In the genomic region with DNA sequence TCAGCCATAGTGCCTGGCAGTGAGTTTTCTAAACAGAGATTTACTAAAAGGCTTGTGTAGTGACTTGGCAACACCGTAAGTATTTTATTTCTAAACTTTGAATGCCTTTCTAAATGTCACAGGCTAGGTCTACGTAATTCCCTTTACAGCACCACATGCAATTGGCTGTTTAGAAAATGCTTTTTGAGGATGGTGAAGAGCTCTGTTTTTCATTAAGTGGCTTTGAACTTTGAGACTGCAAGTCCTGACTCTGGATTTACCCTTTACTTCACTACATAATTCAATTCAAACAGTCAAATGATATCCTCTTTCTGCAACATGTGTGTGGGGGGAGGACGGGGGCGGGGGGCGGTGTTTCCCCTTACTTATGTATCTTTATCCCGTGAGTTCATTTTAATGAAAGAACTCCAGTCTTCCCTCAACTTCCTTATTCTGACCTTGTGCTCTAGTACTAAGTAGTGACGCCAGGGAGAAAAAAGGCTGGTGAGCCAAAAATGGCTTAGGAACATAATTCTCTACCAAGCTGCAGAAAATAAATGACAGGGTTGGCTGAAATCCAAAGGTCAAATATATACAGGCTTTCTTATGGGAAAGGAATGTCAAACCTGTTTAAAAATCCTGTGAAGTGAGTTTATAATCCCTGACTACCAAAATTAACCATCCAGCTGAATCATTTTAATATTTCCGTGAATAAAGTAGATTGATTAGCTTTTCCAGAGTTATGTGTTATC, we compare ENCODE assay signal across 11 cellular contexts.
DNase-seq lines count a peak whose midpoint lies in the region; ATAC-seq and TF ChIP-seq lines count a peak whose summit lies in the region.
"Had no signal": no experiment of that assay in that cellular context is flagged by ENCODE, and none has a peak within 500 bp of the region (broad histone marks: within the 10 kb centered on the region; RNA-seq: fewer than 3 reads in every experiment).

No MANE protein-coding gene starts in this region.

- H3K4me3 ChIP-seq in cardiac muscle cell (no peak overlapping the region), right atrium auricular region (no peak overlapping the region), transverse colon (no peak overlapping the region)

- no peak for ATAC-seq in HG03039 (IDR thresholded peaks at IDR 0.05; ENCODE audit: unreplicated experiment)
- ATAC-seq: WTC11 had no signal

- 36 to 43% methylated on average over 8 of the region's 8 CpGs for WGBS in transverse colon (ENCODE audit: low coverage in 1 of 2), 2 donors

- no peaks in the 10 kb centered on the region for H3K9me3 ChIP-seq in cardiac muscle cell (ENCODE audit: low read depth)
- H3K9me3 ChIP-seq in right atrium auricular region = no peaks in the 10 kb centered on the region
- no peaks in the 10 kb centered on the region for H3K9me3 ChIP-seq in transverse colon

- in situ Hi-C loops in SK-MEL-5 (cut with HindIII; ENCODE audit: low pct_unique_long_range_greater_than_20kb, low sequenced_read_pairs) = no loop called here
- in situ Hi-C loops in transverse colon (cut with MboI; ENCODE audit: low pct_ligation_motif_present in 1 of 4, low pct_unique_long_range_greater_than_20kb in 1 of 4, low sequenced_read_pairs in 3 of 4) = no loop called here

- intact Hi-C loops in transverse colon (cut with DNase I; ENCODE audit: low total_unique reads) = no loop called here

- peak overlapping the region; percentile 50 for H3K27ac ChIP-seq in cardiac muscle cell
- no peak overlapping the region for H3K27ac ChIP-seq in right atrium auricular region
- peak overlapping the region; percentile 46 to 76 (median 65) for H3K27ac ChIP-seq in transverse colon
- H3K27ac ChIP-seq: C4-2B had no signal

- TF ChIP-seq CTCF in cardiac muscle cell (IDR thresholded peaks at IDR 0.05; ENCODE audit: low read depth, low read length) = no peak
- TF ChIP-seq CTCF in right atrium auricular region (IDR thresholded peaks at IDR 0.05) = no peak
- no peak for TF ChIP-seq CTCF in transverse colon (IDR thresholded peaks at IDR 0.05)

- no peaks in the 10 kb centered on the region for H3K36me3 ChIP-seq in cardiac muscle cell
- H3K36me3 ChIP-seq in right atrium auricular region = no peaks in the 10 kb centered on the region
- no peaks in the 10 kb centered on the region for H3K36me3 ChIP-seq in transverse colon

- H3K4me1 ChIP-seq in cardiac muscle cell (ENCODE audit: low read depth) = peaks cover 16% of the 10 kb centered on the region
- H3K4me1 ChIP-seq in right atrium auricular region = peaks cover 0 to 44% of the 10 kb centered on the region in 2 donors
- peaks cover 0 to 10% (median 3%) of the 10 kb centered on the region in 4 donors for H3K4me1 ChIP-seq in transverse colon

- DNase-seq in cardiac muscle cell (ENCODE audit: low read depth in 1 of 2, low spot score in 1 of 2) (peak in 1 of 2 donors; percentile 40), right atrium auricular region (ENCODE audit: low spot score) (no peak), SK-MEL-5 (ENCODE audit: low read depth, low spot score) (peak; percentile 98), glomerular endothelial cell (ENCODE audit: extremely low read depth, low read depth, low spot score) (peak; percentile 91), transverse colon (no peak), NCI-H345 (lab: John Stamatoyannopoulos, UW) (no peak), COR-L47 (lab: John Stamatoyannopoulos, UW) (no peak)
- DNase-seq: NCI-H146 had no signal

- no peak for TF ChIP-seq EP300 in transverse colon (IDR thresholded peaks at IDR 0.05; ENCODE audit: low read depth)

- H3K27me3 ChIP-seq in cardiac muscle cell (no peaks in the 10 kb centered on the region), right atrium auricular region (no peaks in the 10 kb centered on the region), transverse colon (no peaks in the 10 kb centered on the region)

- TF ChIP-seq POLR2A in transverse colon (IDR thresholded peaks at IDR 0.05) = no peak

Comparison
In these comparisons a context has a peak if more than half of its experiments do, and no peak if none do; other contexts are left out.
1. H3K27ac ChIP-seq: peak in cardiac muscle cell (single experiment) and transverse colon (4 of 4); none in right atrium auricular region (0 of 2).
2. DNase-seq: peak in SK-MEL-5 (single experiment) and glomerular endothelial cell (single experiment); none in right atrium auricular region (single experiment), transverse colon (single experiment), NCI-H345 (single experiment) and COR-L47 (single experiment).